ENCODE assay signal across 8 cellular contexts in genomic region chr6:40587240-40588069, GRCh38. TPM values are rescaled to one million over a fixed set of nuclear protein-coding genes. Genes with fewer than 3 reads are reported as not detected.
DNase-seq lines count a peak whose midpoint lies in the region; ATAC-seq, FAIRE-seq and TF ChIP-seq lines count a peak whose summit lies in the region.

LRFN2 (minus strand) TSS chr6:40587364.

- POLR2A ChIA-PET in HepG2 (lab: Yijun Ruan, JAX) = interaction anchor here (0.6 kb wide), 1 partner anchor 152 kb away, joined by 3 read pairs; no protein-coding TSS in a partner anchor

- TF ChIP-seq EP300 in HepG2 (IDR thresholded peaks at IDR 0.05; ENCODE audit: low read depth in 2 of 2, low read length in 2 of 2) (no peak), HepG2 (CRISPR knock-in tag; IDR thresholded peaks at IDR 0.05; ENCODE audit: borderline replicate concordance) (no peak)

- no peak within 1 kb of the TSS for H3K27ac Mint-ChIP-seq in HFFc6
- H3K27ac Mint-ChIP-seq in activated CD4-positive, alpha-beta T cell treated with anti-CD3 and anti-CD28 coated beads, Interleukin-2, amount 10 ng/mL, durations not matched to agents 24 days and 14 days = no peak within 1 kb of the TSS

- no peak for TF ChIP-seq POLR2A in HepG2 (IDR thresholded peaks at IDR 0.05; ENCODE audit: insufficient read depth in 1 of 2, low read depth in 2 of 2, low read length in 2 of 2)

- H3K4me1 ChIP-seq in HepG2 (ENCODE audit: insufficient read depth, low read length) = 0 out of 2 replicates have a peak, but pooled peaks cover 7% of the 10 kb centered on the region

- 9% methylated on average over 38 of the region's 89 CpGs for whole genome bisulfite sequencing in HepG2 (ENCODE audit: low lambda C conversion rate)

- H3K79me2 ChIP-seq in HepG2 (ENCODE audit: insufficient read depth, low read length) = no peaks in the 10 kb centered on the region

- H4K20me1 ChIP-seq in HepG2 (ENCODE audit: insufficient read depth, low read length) = no peaks in the 10 kb centered on the region

- no peaks in the 10 kb centered on the region for H3K36me3 Mint-ChIP-seq in HFFc6 (ENCODE audit: low read depth)
- no peaks in the 10 kb centered on the region for H3K36me3 Mint-ChIP-seq in activated CD4-positive, alpha-beta T cell treated with anti-CD3 and anti-CD28 coated beads, Interleukin-2, amount 10 ng/mL, durations not matched to agents 24 days and 14 days (ENCODE audit: low read depth)

- peak; percentile 67 for DNase-seq in EH (ENCODE audit: low read depth)
- DNase-seq in HFFc6 = peak; percentile 49
- peak; percentile 81 for DNase-seq in NCI-H2029 (lab: John Stamatoyannopoulos, UW)
- DNase-seq in activated CD4-positive, alpha-beta T cell treated with anti-CD3 and anti-CD28 coated beads, Interleukin-2, amount 10 ng/mL, durations not matched to agents 24 days and 14 days = peak; percentile 94
- peak; percentile 57 for DNase-seq in dedifferentiated amniotic fluid mesenchymal stem cell (ENCODE audit: extremely low spot score)
- peak; percentile 31 for DNase-seq in HepG2 (ENCODE audit: low spot score)
- DNase-seq in stimulated activated CD4-positive, alpha-beta T cell treated with anti-CD3 and anti-CD28 coated beads, Interleukin-2, amount 100 ng/mL, for 48 hours = peak; percentile 72 to 73
- no peak for DNase-seq in OCI-M2 (lab: John Stamatoyannopoulos, UW; ENCODE audit: unreplicated experiment)

- no peak within 1 kb of the TSS for H2AFZ ChIP-seq in HepG2 (ENCODE audit: low read length)

- H3K27me3 ChIP-seq in HepG2 (ENCODE audit: control insufficient read depth in 1 of 2, insufficient read depth in 2 of 2, low read length in 2 of 2) = peaks cover 3 to 38% of the 10 kb centered on the region in 2 experiments

- CTCF ChIA-PET in HepG2 (lab: Yijun Ruan, JAX; ENCODE audit: low intra/inter-chr PET ratio, low total read pairs) = interaction anchor here (1.2 kb wide), 1 partner anchor 259 kb away, joined by 5 read pairs; no protein-coding TSS in a partner anchor

- BruUV-seq in HepG2 (replicated peaks; lab: Mats Ljungman, UMichigan) = no TSS peak

- peak within 1 kb of the TSS; percentile 85 for H3K4me3 Mint-ChIP-seq in HFFc6
- H3K4me3 Mint-ChIP-seq in activated CD4-positive, alpha-beta T cell treated with anti-CD3 and anti-CD28 coated beads, Interleukin-2, amount 10 ng/mL, durations not matched to agents 24 days and 14 days = peak within 1 kb of the TSS; percentile 91

- no peaks in the 10 kb centered on the region for H3K4me1 Mint-ChIP-seq in HFFc6 (ENCODE audit: low read depth)
- peaks cover 22% of the 10 kb centered on the region for H3K4me1 Mint-ChIP-seq in activated CD4-positive, alpha-beta T cell treated with anti-CD3 and anti-CD28 coated beads, Interleukin-2, amount 10 ng/mL, durations not matched to agents 24 days and 14 days

- TF ChIP-seq RAD21 in HepG2 (CRISPR knock-in tag; IDR thresholded peaks at IDR 0.05) = peak; percentile 63

- H3K27ac ChIP-seq in HepG2 (ENCODE audit: extremely low read length, insufficient read depth, low read length) = no peak within 1 kb of the TSS

- H3K4me3 ChIP-seq in HepG2 (replicated peaks in 1 of 3; ENCODE audit: insufficient read depth in 1 of 3, low read depth in 2 of 3, low read length in 3 of 3) = peak within 1 kb of the TSS in 2 of 3 experiments; percentile 19 to 64; a peak in 4 of 6 replicates

- in situ Hi-C loops in HepG2 (cut with HindIII; ENCODE audit: extremely low pct_ligation_motif_present, low pct_unique_long_range_greater_than_20kb) = no loop called here

- peaks cover 32% of the 10 kb centered on the region for H3K27me3 Mint-ChIP-seq in HFFc6 (ENCODE audit: insufficient read depth)
- H3K27me3 Mint-ChIP-seq in activated CD4-positive, alpha-beta T cell treated with anti-CD3 and anti-CD28 coated beads, Interleukin-2, amount 10 ng/mL, durations not matched to agents 24 days and 14 days = peaks cover 49% of the 10 kb centered on the region

- H3K9ac ChIP-seq in HepG2 (ENCODE audit: insufficient read depth, low read depth, low read length) = no peak within 1 kb of the TSS

- TF ChIP-seq CTCF in HFFc6 (IDR thresholded peaks at IDR 0.05) = peak; percentile 77
- peak; percentile 75 for TF ChIP-seq CTCF in HepG2 (CRISPR knock-in tag; IDR thresholded peaks at IDR 0.05)

- no peaks in the 10 kb centered on the region for H3K9me3 ChIP-seq in HepG2 (ENCODE audit: low read length)

- no peaks in the 10 kb centered on the region for H3K9me3 Mint-ChIP-seq in HFFc6
- no peaks in the 10 kb centered on the region for H3K9me3 Mint-ChIP-seq in activated CD4-positive, alpha-beta T cell treated with anti-CD3 and anti-CD28 coated beads, Interleukin-2, amount 10 ng/mL, durations not matched to agents 24 days and 14 days

- peak; percentile 99 for ATAC-seq in HepG2

- no peaks in the 10 kb centered on the region for H3K36me3 ChIP-seq in HepG2 (replicated peaks in 1 of 2; ENCODE audit: control insufficient read depth in 1 of 2, insufficient read depth in 2 of 2, low read length in 2 of 2)

- intact Hi-C loops in activated CD4-positive, alpha-beta T cell treated with anti-CD3 and anti-CD28 coated beads, Interleukin-2, amount 10 ng/mL, durations not matched to agents 24 days and 14 days (cut with micrococcal nuclease) = loop anchor here (1.0 kb wide), 1 partner anchor 259 kb away; no protein-coding TSS in a partner anchor
- intact Hi-C loops in HepG2 (cut with micrococcal nuclease; ENCODE audit: unreplicated experiment) = loop anchor here (5.0 kb wide), 1 partner anchor 605 kb away; no protein-coding TSS in a partner anchor

- peak; percentile 55 for FAIRE-seq in HepG2 (lab: Jason Lieb, UNC)

- H3K4me2 ChIP-seq in HepG2 (ENCODE audit: low read depth, low read length) = peak within 1 kb of the TSS; percentile 67

TF ChIP-seq in HepG2, 621 proteins besides CTCF, POLR2A, EP300 and RAD21 (continues in another document):
- TF ChIP-seq ZNF280D (CRISPR knock-in tag; IDR thresholded peaks at IDR 0.05) (no peak), KLF12 (CRISPR knock-in tag; IDR thresholded peaks at IDR 0.05; ENCODE audit: borderline replicate concordance) (no peak), ZNF709 (CRISPR knock-in tag; IDR thresholded peaks at IDR 0.05) (no peak), ONECUT2 (CRISPR knock-in tag; IDR thresholded peaks at IDR 0.05) (no peak), ZNF576 (CRISPR knock-in tag; IDR thresholded peaks at IDR 0.05) (no peak)

RNA-seq across cellular contexts. Expression of gene LRFN2, which starts in this region (rescaled TPM):
- not detected for total RNA-seq in HFFc6 (2021; fragmentation: NEBNext Ultra II Directional; extraction: Animal tissue kit (Norgen Biotek cat#: 25700))
- 0.35 and 0.45 TPM in 2 replicates for total RNA-seq in activated CD4-positive, alpha-beta T cell treated with anti-CD3 and anti-CD28 coated beads, Interleukin-2, amount 10 ng/mL, durations not matched to agents 24 days and 14 days
- not detected in 2 replicates for total RNA-seq in HepG2 (2016; rRNA removed; fragmentation: Illumina TruSeq; extraction: Trizol)
- not detected in 2 replicates for total RNA-seq in HepG2 (2016; cell fraction: cytosol; rRNA removed; fragmentation: Illumina TruSeq; extraction: Trizol; ENCODE audit: low read depth)
- total RNA-seq in HepG2 (2016; cell fraction: insoluble cytoplasmic fraction; rRNA removed; fragmentation: Illumina TruSeq; extraction: Trizol) = not detected in 2 replicates
- not detected in 2 replicates for total RNA-seq in HepG2 (2016; cell fraction: membrane; rRNA removed; fragmentation: Illumina TruSeq; extraction: Trizol)
- not detected in 2 replicates for total RNA-seq in HepG2 (2016; cell fraction: nucleus; rRNA removed; fragmentation: Illumina TruSeq; extraction: Trizol)
- polyA plus RNA-seq in HepG2 (2011; rRNA removed) = not detected in 2 replicates
- polyA plus RNA-seq in HepG2 (2011; cell fraction: cytosol; rRNA removed) = not detected in 2 replicates
- not detected in 2 replicates for polyA plus RNA-seq in HepG2 (2011; cell fraction: nucleus; rRNA removed)
- not detected in 2 replicates for polyA plus RNA-seq in HepG2 (2012)
- not detected in 2 replicates for polyA plus RNA-seq in HepG2 (2016; cell fraction: cytosol; fragmentation: Illumina TruSeq; extraction: Trizol; ENCODE audit: low read depth)
- not detected in 2 replicates for polyA plus RNA-seq in HepG2 (2016; cell fraction: insoluble cytoplasmic fraction; fragmentation: Illumina TruSeq; extraction: Trizol; ENCODE audit: low read depth)
- polyA plus RNA-seq in HepG2 (2016; cell fraction: membrane; fragmentation: Illumina TruSeq; extraction: Trizol; ENCODE audit: low read depth) = not detected in 2 replicates
- polyA plus RNA-seq in HepG2 (2016; cell fraction: nucleus; fragmentation: Illumina TruSeq; extraction: Trizol; ENCODE audit: insufficient read depth, low read depth) = not detected in 2 replicates
- polyA minus RNA-seq in HepG2 (2011; rRNA and poly(A)+ RNA removed; ENCODE audit: low replicate concordance) = not detected in 2 replicates
- not detected in 2 replicates for polyA minus RNA-seq in HepG2 (2011; cell fraction: cytosol; rRNA and poly(A)+ RNA removed)
- polyA minus RNA-seq in HepG2 (2011; cell fraction: nucleus; rRNA and poly(A)+ RNA removed) = not detected in 2 replicates

Comparison
In these comparisons a context has a peak if more than half of its experiments do, and no peak if none do; other contexts are left out.
1. Peak in DNase-seq in HFFc6; RNA of the gene not detected or under 1 TPM.
2. Peak in DNase-seq in activated CD4-positive, alpha-beta T cell treated with anti-CD3 and anti-CD28 coated beads, Interleukin-2, amount 10 ng/mL, durations not matched to agents 24 days and 14 days; RNA of the gene not detected or under 1 TPM.
3. Peak in DNase-seq, ATAC-seq, H3K4me3 ChIP-seq and H3K4me2 ChIP-seq in HepG2; RNA of the gene not detected or under 1 TPM.